In the genomic region with DNA sequence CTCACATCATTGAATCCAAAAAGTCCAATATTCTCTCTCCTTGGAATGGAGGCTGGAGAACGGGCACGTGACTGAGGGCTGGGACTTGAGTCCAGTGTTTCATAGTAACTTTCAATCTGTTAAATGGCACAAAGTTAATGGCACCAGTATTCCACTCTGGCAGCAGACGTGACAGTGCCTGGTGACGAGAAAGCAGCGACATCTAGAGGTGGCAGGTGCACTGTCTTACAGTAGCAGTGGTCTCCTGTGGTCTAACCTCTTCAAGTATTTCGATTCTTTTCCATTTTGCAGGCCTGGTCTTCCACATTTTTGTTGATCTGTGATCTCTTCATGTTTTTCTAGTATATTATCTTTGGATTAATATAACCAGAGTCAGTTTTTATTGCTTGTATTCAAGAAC, we compare ENCODE assay signal across 8 cellular contexts.
DNase-seq lines count a peak whose midpoint lies in the region; ATAC-seq and TF ChIP-seq lines count a peak whose summit lies in the region.

No MANE protein-coding gene starts in this region.

- no peak overlapping the region; the same call in 1 of the 2 replicates for H2BK120ac ChIP-seq in IMR-90 (ENCODE audit: low read depth, low read length)

- no peak overlapping the region for H3K27ac Mint-ChIP-seq in Calu3 (ENCODE audit: unreplicated experiment)

- H4K5ac ChIP-seq in IMR-90 (ENCODE audit: low read depth, low read length) = no peak overlapping the region

- CTCF ChIA-PET in Calu3 (lab: Charles Lee) (no interaction called here), IMR-90 (lab: Yijun Ruan, JAX) (no interaction called here)

- no peaks in the 10 kb centered on the region for H3K9me3 ChIP-seq in IMR-90 (ENCODE audit: control insufficient read depth, insufficient read depth, low read length)

- 100% methylated on average over 1 of the region's 6 CpGs; no CpG with 5 or more reads in 1 of the 2 experiments for WGBS in IMR-90 (ENCODE audit: extremely low coverage in 2 of 2, insufficient read length in 1 of 2), 2 experiments

- H3K79me1 ChIP-seq in IMR-90 (ENCODE audit: low read depth in 1 of 2, low read length in 2 of 2) = no peaks in the 10 kb centered on the region

- dilution Hi-C loops in IMR-90 (cut with HindIII; ENCODE audit: low sequenced_read_pairs, unreplicated experiment) = no loop called here

- no peak overlapping the region for H2AK5ac ChIP-seq in IMR-90 (ENCODE audit: low read depth, low read length)

- ATAC-seq in GM19395 (IDR thresholded peaks at IDR 0.05; ENCODE audit: unreplicated experiment) = peak; percentile 83
- no peak for ATAC-seq in IMR-90 (ENCODE audit: low read depth)

- in situ Hi-C loops in IMR-90 (cut with MboI; ENCODE audit: low sequenced_read_pairs) = no loop called here

- H3K9me3 Mint-ChIP-seq in Calu3 (ENCODE audit: low read depth, unreplicated experiment) = no peaks in the 10 kb centered on the region

- H4K91ac ChIP-seq in IMR-90 (ENCODE audit: insufficient read depth, low read depth, low read length) = no peak overlapping the region

- H4K8ac ChIP-seq in IMR-90 (ENCODE audit: low read depth in 2 of 2, low read length in 2 of 2) = no peak overlapping the region

- intact Hi-C loops in Calu3 (cut with micrococcal nuclease; ENCODE audit: unreplicated experiment) = no loop called here
- intact Hi-C loops in IMR-90 (cut with micrococcal nuclease) = no loop called here
- intact Hi-C loops in posterior cingulate gyrus (cut with DNase I) = no loop called here

- no peaks in the 10 kb centered on the region for H3K27me3 ChIP-seq in IMR-90 (ENCODE audit: control insufficient read depth, insufficient read depth, low read length)

- H2BK5ac ChIP-seq in IMR-90 (ENCODE audit: low read depth, low read length, poor library complexity, severe bottlenecking) = no peak overlapping the region

- peaks cover 2% of the 10 kb centered on the region; the same call in 1 of the 2 replicates for H3K4me1 ChIP-seq in IMR-90 (ENCODE audit: control insufficient read depth, insufficient read depth, low read length)

- no peak overlapping the region for H3K9ac ChIP-seq in IMR-90 (ENCODE audit: low read depth, low read length)

- DNase-seq in Calu3 (peak; percentile 30), IMR-90 (no peak), cerebellar cortex (ENCODE audit: low spot score) (peak; percentile 16), posterior cingulate gyrus (no peak), amniotic stem cell (lab: John Stamatoyannopoulos, UW) (no peak), SKM-1 treated with dmso at 0.1 percent for 144 hours (lab: John Stamatoyannopoulos, UW; ENCODE audit: unreplicated experiment) (no peak)
- no peak for DNase-seq in activated T-cell treated with anti-CD3 and anti-CD28 coated beads, Interleukin-2, amount 50 U/mL, for 48 hours

- H3K18ac ChIP-seq in IMR-90 (ENCODE audit: low read depth, low read length) = no peak overlapping the region

- no peaks in the 10 kb centered on the region for H3K4me1 Mint-ChIP-seq in Calu3 (ENCODE audit: low read depth, unreplicated experiment)

- H3K36me3 ChIP-seq in IMR-90 (ENCODE audit: control insufficient read depth, insufficient read depth, low read length) = no peaks in the 10 kb centered on the region

- H3K9me1 ChIP-seq in IMR-90 (ENCODE audit: insufficient read depth, low read length) = no peaks in the 10 kb centered on the region

- H3K4ac ChIP-seq in IMR-90 (ENCODE audit: low read depth, low read length) = no peak overlapping the region

- no peak overlapping the region for H3K14ac ChIP-seq in IMR-90 (replicated peaks; ENCODE audit: low read depth, low read length)

- no peak overlapping the region for H2BK15ac ChIP-seq in IMR-90 (ENCODE audit: low read depth, low read length)

- H2BK20ac ChIP-seq in IMR-90 (ENCODE audit: low read depth, low read length) = 0 out of 2 replicates have a peak overlapping the region, but pooled peaks have one; percentile 39

- H2AFZ ChIP-seq in IMR-90 (replicated peaks; ENCODE audit: low read length, poor library complexity) = peak overlapping the region; percentile 29

- H3K4me3 ChIP-seq in IMR-90 (ENCODE audit: insufficient read depth, low read depth, low read length) = no peak overlapping the region

- H3K27me3 Mint-ChIP-seq in Calu3 (ENCODE audit: unreplicated experiment) = no peaks in the 10 kb centered on the region

- H2AK9ac ChIP-seq in IMR-90 (replicated peaks; ENCODE audit: low read depth, low read length, poor library complexity) = no peak overlapping the region

- H3K4me2 ChIP-seq in IMR-90 (ENCODE audit: low read depth, low read length) = no peak overlapping the region

- H3K36me3 Mint-ChIP-seq in Calu3 (ENCODE audit: insufficient read depth, unreplicated experiment) = no peaks in the 10 kb centered on the region

- no peak for TF ChIP-seq POLR2A in IMR-90 (IDR thresholded peaks at IDR 0.05; ENCODE audit: low read depth, low read length)

- no peak for TF ChIP-seq RAD21 in IMR-90 (IDR thresholded peaks at IDR 0.05; ENCODE audit: low read length)

- BruUV-seq in Calu3 (replicated peaks; lab: Mats Ljungman, UMichigan) = no TSS peak
- BruUV-seq in IMR-90 (replicated peaks; lab: Mats Ljungman, UMichigan) = no TSS peak

- H4K20me1 ChIP-seq in IMR-90 (ENCODE audit: insufficient read depth, low read length) = no peaks in the 10 kb centered on the region

- no peak overlapping the region for H3K27ac ChIP-seq in IMR-90 (ENCODE audit: insufficient read depth, low read length)

- no peak overlapping the region for H3K4me3 Mint-ChIP-seq in Calu3 (ENCODE audit: low read depth, unreplicated experiment)

- TF ChIP-seq CTCF in Calu3 (IDR thresholded peaks at IDR 0.05; ENCODE audit: unreplicated experiment) = no peak
- 0 out of 2 replicates have a peak, but pooled peaks have one; percentile 18 for TF ChIP-seq CTCF in IMR-90 (conservative IDR thresholded peaks at IDR 0.05; ENCODE audit: low read depth, low read length)

- no peak overlapping the region for H3K56ac ChIP-seq in IMR-90 (ENCODE audit: extremely low read depth, insufficient read depth, low read length)

- H3K23ac ChIP-seq in IMR-90 (ENCODE audit: low read depth, low read length) = no peak overlapping the region

- POLR2A ChIA-PET in IMR-90 (lab: Charles Lee; ENCODE audit: unreplicated experiment) = no interaction called here

TF ChIP-seq in IMR-90, 13 proteins besides CTCF, POLR2A, EP300 and RAD21:
- TF ChIP-seq RCOR1 (IDR thresholded peaks at IDR 0.05; ENCODE audit: insufficient replicate concordance, low read length) = no peak
- no peak for TF ChIP-seq MXI1 (IDR thresholded peaks at IDR 0.05; ENCODE audit: borderline replicate concordance, low read depth, low read length)
- TF ChIP-seq, protein P1, sequence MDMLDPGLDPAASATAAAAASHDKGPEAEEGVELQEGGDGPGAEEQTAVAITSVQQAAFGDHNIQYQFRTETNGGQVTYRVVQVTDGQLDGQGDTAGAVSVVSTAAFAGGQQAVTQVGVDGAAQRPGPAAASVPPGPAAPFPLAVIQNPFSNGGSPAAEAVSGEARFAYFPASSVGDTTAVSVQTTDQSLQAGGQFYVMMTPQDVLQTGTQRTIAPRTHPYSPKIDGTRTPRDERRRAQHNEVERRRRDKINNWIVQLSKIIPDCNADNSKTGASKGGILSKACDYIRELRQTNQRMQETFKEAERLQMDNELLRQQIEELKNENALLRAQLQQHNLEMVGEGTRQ (IDR thresholded peaks at IDR 0.05; ENCODE audit: low read depth, low read length) = no peak
- no peak for TF ChIP-seq NFE2L2 (IDR thresholded peaks at IDR 0.05; ENCODE audit: low read depth, low read length)
- TF ChIP-seq, protein P2, sequence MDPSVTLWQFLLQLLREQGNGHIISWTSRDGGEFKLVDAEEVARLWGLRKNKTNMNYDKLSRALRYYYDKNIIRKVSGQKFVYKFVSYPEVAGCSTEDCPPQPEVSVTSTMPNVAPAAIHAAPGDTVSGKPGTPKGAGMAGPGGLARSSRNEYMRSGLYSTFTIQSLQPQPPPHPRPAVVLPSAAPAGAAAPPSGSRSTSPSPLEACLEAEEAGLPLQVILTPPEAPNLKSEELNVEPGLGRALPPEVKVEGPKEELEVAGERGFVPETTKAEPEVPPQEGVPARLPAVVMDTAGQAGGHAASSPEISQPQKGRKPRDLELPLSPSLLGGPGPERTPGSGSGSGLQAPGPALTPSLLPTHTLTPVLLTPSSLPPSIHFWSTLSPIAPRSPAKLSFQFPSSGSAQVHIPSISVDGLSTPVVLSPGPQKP (IDR thresholded peaks at IDR 0.05; ENCODE audit: borderline replicate concordance, low read depth, low read length) = no peak
- TF ChIP-seq RFX5 (IDR thresholded peaks at IDR 0.05; ENCODE audit: low read depth, low read length) = no peak
- TF ChIP-seq MAFK (IDR thresholded peaks at IDR 0.05; ENCODE audit: low read depth, low read length) = no peak
- TF ChIP-seq FOS (IDR thresholded peaks at IDR 0.05; ENCODE audit: low read depth, low read length) = no peak
- TF ChIP-seq SMC3 (IDR thresholded peaks at IDR 0.05; ENCODE audit: low read depth, low read length) = no peak
- no peak for TF ChIP-seq BHLHE40 (IDR thresholded peaks at IDR 0.05; ENCODE audit: low read depth, low read length)
- no peak for TF ChIP-seq MAZ (IDR thresholded peaks at IDR 0.05; ENCODE audit: borderline replicate concordance, low read depth, low read length)
- no peak for TF ChIP-seq CEBPB (IDR thresholded peaks at IDR 0.05; ENCODE audit: low read depth, low read length)
- TF ChIP-seq CHD1 (IDR thresholded peaks at IDR 0.05; ENCODE audit: low read depth, low read length) = no peak

Comparison
In these comparisons a context has a peak if more than half of its experiments do, and no peak if none do; other contexts are left out.
1. DNase-seq: peak in Calu3 (single experiment) and cerebellar cortex (single experiment); none in IMR-90 (single experiment), posterior cingulate gyrus (0 of 10), activated T-cell treated with anti-CD3 and anti-CD28 coated beads, Interleukin-2, amount 50 U/mL, for 48 hours (0 of 2), amniotic stem cell (single experiment) and SKM-1 treated with dmso at 0.1 percent for 144 hours (single experiment).